In the genomic region with DNA sequence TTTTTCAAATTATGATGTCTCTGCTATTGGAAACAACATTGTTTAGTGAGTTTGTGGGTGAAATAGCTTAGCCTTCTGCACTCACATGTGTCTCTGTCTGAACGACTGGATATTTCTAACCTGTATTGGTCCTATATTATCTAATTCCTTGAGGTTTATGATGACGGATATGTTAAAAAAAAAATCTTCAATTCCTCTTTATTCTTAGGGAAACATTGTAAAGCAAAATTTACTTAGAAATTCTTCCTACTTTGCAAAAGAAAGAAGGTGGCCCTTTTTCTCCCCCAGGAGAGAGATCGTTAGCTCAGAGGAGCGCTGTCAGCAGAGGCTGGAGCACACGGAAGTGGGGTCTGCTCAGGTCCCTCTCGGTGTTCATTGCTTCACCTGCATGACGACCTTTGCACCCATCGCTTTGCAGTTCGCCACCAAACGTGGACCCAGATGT, we compare ENCODE assay signal across 20 cellular contexts.
"Had no signal": no experiment of that assay in that cellular context is flagged by ENCODE, and none has a peak within 500 bp of the region (broad histone marks: within the 10 kb centered on the region; RNA-seq: fewer than 3 reads in every experiment).

No MANE protein-coding gene starts in this region.

- H3K27me3 Mint-ChIP-seq: activated CD8-positive, alpha-beta T cell treated with anti-CD3 and anti-CD28 coated beads for 36 hours had no signal

- H3K36me3 ChIP-seq: left lung, tibial artery had no signal

- H3K4me3 ChIP-seq: body of pancreas, dorsolateral prefrontal cortex, left lung, tibial artery had no signal

- DNase-seq: activated CD4-positive, alpha-beta T cell treated with anti-CD3 and anti-CD28 coated beads, Interleukin-2, amount 10 ng/mL, durations not matched to agents 24 days and 14 days; activated CD8-positive, alpha-beta T cell treated with anti-CD3 and anti-CD28 coated beads for 36 hours; activated naive CD4-positive, alpha-beta T cell treated with anti-CD3 and anti-CD28 coated beads for 36 hours; activated T-cell treated with anti-CD3 and anti-CD28 coated beads, Interleukin-2, amount 50 U/mL, for 1 hour; caudate nucleus; dorsolateral prefrontal cortex; erythroblast; foreskin melanocyte; left lung; mesenchymal stem cell; natural killer cell; nucleus accumbens; retina; stimulated activated naive CD8-positive, alpha-beta T cell treated with anti-CD3 and anti-CD28 coated beads, Interleukin-15, Interleukin-2, amounts not matched to agents 100 U/mL and 50 U/mL, for 24 hours; substantia nigra; T-helper 1 cell; T1000; tibial artery had no signal

- H3K27ac Mint-ChIP-seq: activated CD4-positive, alpha-beta T cell treated with anti-CD3 and anti-CD28 coated beads, Interleukin-2, amount 10 ng/mL, durations not matched to agents 24 days and 14 days; activated CD8-positive, alpha-beta T cell treated with anti-CD3 and anti-CD28 coated beads for 36 hours; activated naive CD4-positive, alpha-beta T cell treated with anti-CD3 and anti-CD28 coated beads for 36 hours had no signal

- H3K36me3 Mint-ChIP-seq: natural killer cell had no signal

- H3K4me3 Mint-ChIP-seq: activated CD4-positive, alpha-beta T cell treated with anti-CD3 and anti-CD28 coated beads, Interleukin-2, amount 10 ng/mL, durations not matched to agents 24 days and 14 days; activated CD8-positive, alpha-beta T cell treated with anti-CD3 and anti-CD28 coated beads for 36 hours; activated naive CD4-positive, alpha-beta T cell treated with anti-CD3 and anti-CD28 coated beads for 36 hours; endodermal cell; natural killer cell had no signal

- H3K27me3 ChIP-seq: body of pancreas, dorsolateral prefrontal cortex, left lung, tibial artery had no signal

- H3K9me3 Mint-ChIP-seq: activated CD8-positive, alpha-beta T cell treated with anti-CD3 and anti-CD28 coated beads for 36 hours; activated naive CD4-positive, alpha-beta T cell treated with anti-CD3 and anti-CD28 coated beads for 36 hours; endodermal cell; natural killer cell had no signal

- H3K9me3 ChIP-seq: body of pancreas, left lung, tibial artery had no signal

- H3K27ac ChIP-seq: body of pancreas, left lung, tibial artery had no signal
